24 cellular contexts compared by ENCODE assay signal in genomic region chr4:88415982-88416381, GRCh38.
"Had no signal": no experiment of that assay in that cellular context is flagged by ENCODE, and none has a peak within 500 bp of the region (broad histone marks: within the 10 kb centered on the region; RNA-seq: fewer than 3 reads in every experiment).

No MANE protein-coding gene starts in this region.

- H3K27ac Mint-ChIP-seq: mesothelial cell of epicardium; naive thymus-derived CD4-positive, alpha-beta T cell; natural killer cell treated with Interleukin-12 subunit alpha and Interleukin-12 subunit beta and Interleukin-15 and Interleukin-18, amount 100 ng/mL, for 72 hours; progenitor cell of endocrine pancreas; stimulated activated memory B cell treated with anti-CD40 and anti-IgM and Interleukin-4, amounts not matched to agents 10 μg/mL and 1 μg/mL and 100 μg/mL, for 72 hours; stimulated activated naive CD8-positive, alpha-beta T cell treated with anti-CD3 and anti-CD28 coated beads, Interleukin-15, amount 100 ng/mL, for 72 hours had no signal

- H3K27me3 ChIP-seq: ovary, spleen, tibial nerve, upper lobe of left lung, vagina had no signal

- ATAC-seq: naive thymus-derived CD4-positive, alpha-beta T cell; natural killer cell treated with Interleukin-12 subunit alpha and Interleukin-12 subunit beta and Interleukin-15 and Interleukin-18, amount 100 ng/mL, for 72 hours; right cardiac atrium; sciatic nerve; stimulated activated memory B cell treated with anti-CD40 and anti-IgM and Interleukin-4, amounts not matched to agents 10 μg/mL and 1 μg/mL and 100 μg/mL, for 72 hours; stimulated activated naive CD8-positive, alpha-beta T cell treated with anti-CD3 and anti-CD28 coated beads, Interleukin-15, amount 100 ng/mL, for 72 hours had no signal

- H3K4me1 ChIP-seq: left ventricle myocardium inferior, spleen, tibial nerve, upper lobe of left lung, vagina had no signal

- H3K9me3 Mint-ChIP-seq: immature natural killer cell; mesothelial cell of epicardium; naive thymus-derived CD4-positive, alpha-beta T cell; natural killer cell treated with Interleukin-12 subunit alpha and Interleukin-12 subunit beta and Interleukin-15 and Interleukin-18, amount 100 ng/mL, for 72 hours; stimulated activated memory B cell treated with anti-CD40 and anti-IgM and Interleukin-4, amounts not matched to agents 10 μg/mL and 1 μg/mL and 100 μg/mL, for 72 hours; stimulated activated naive CD8-positive, alpha-beta T cell treated with anti-CD3 and anti-CD28 coated beads, Interleukin-15, amount 100 ng/mL, for 72 hours had no signal

- DNase-seq: hypothalamus; immature natural killer cell; kidney; left ventricle myocardium inferior; mesendoderm; naive thymus-derived CD4-positive, alpha-beta T cell; ovary; right cardiac atrium; spleen; stimulated activated CD4-positive, alpha-beta T cell treated with anti-CD3 and anti-CD28 coated beads, Interleukin-4, amount 100 ng/mL, for 24 hours; stimulated activated CD8-positive, alpha-beta memory T cell treated with anti-CD3 and anti-CD28 coated beads, Interleukin-4, amount 100 ng/mL, for 48 hours; stimulated activated naive CD4-positive, alpha-beta T cell treated with Interleukin-2 at 50 U/mL for 16 hours; stimulated activated naive CD8-positive, alpha-beta T cell treated with anti-CD3 and anti-CD28 coated beads, Interleukin-15, amount 100 ng/mL, for 72 hours; substantia nigra; upper lobe of left lung had no signal

- H3K4me3 ChIP-seq: left ventricle myocardium inferior, lung, ovary, skin epidermis, spleen, tibial nerve, upper lobe of left lung, vagina had no signal

- H3K9me3 ChIP-seq: left ventricle myocardium inferior, ovary, spleen, tibial nerve, upper lobe of left lung, vagina had no signal

- H3K4me3 Mint-ChIP-seq: immature natural killer cell; mesothelial cell of epicardium; naive thymus-derived CD4-positive, alpha-beta T cell; natural killer cell treated with Interleukin-12 subunit alpha and Interleukin-12 subunit beta and Interleukin-15 and Interleukin-18, amount 100 ng/mL, for 72 hours; stimulated activated memory B cell treated with anti-CD40 and anti-IgM and Interleukin-4, amounts not matched to agents 10 μg/mL and 1 μg/mL and 100 μg/mL, for 72 hours; stimulated activated naive CD8-positive, alpha-beta T cell treated with anti-CD3 and anti-CD28 coated beads, Interleukin-15, amount 100 ng/mL, for 72 hours had no signal

- H3K27ac ChIP-seq: left ventricle myocardium inferior, ovary, skin epidermis, spleen, tibial nerve, upper lobe of left lung, vagina had no signal

- H3K27me3 Mint-ChIP-seq: naive thymus-derived CD4-positive, alpha-beta T cell; natural killer cell treated with Interleukin-12 subunit alpha and Interleukin-12 subunit beta and Interleukin-15 and Interleukin-18, amount 100 ng/mL, for 72 hours; progenitor cell of endocrine pancreas; stimulated activated memory B cell treated with anti-CD40 and anti-IgM and Interleukin-4, amounts not matched to agents 10 μg/mL and 1 μg/mL and 100 μg/mL, for 72 hours; stimulated activated naive CD8-positive, alpha-beta T cell treated with anti-CD3 and anti-CD28 coated beads, Interleukin-15, amount 100 ng/mL, for 72 hours had no signal

- H3K36me3 ChIP-seq: ovary, vagina had no signal

- H3K4me1 Mint-ChIP-seq: immature natural killer cell; mesothelial cell of epicardium; stimulated activated memory B cell treated with anti-CD40 and anti-IgM and Interleukin-4, amounts not matched to agents 10 μg/mL and 1 μg/mL and 100 μg/mL, for 72 hours had no signal
